ENCODE assay signal across 17 cellular contexts in genomic region chr4:139410312-139410711, GRCh38. TPM values are rescaled to one million over a fixed set of nuclear protein-coding genes. Genes with fewer than 3 reads are reported as not detected.
DNase-seq lines count a peak whose midpoint lies in the region; ATAC-seq and TF ChIP-seq lines count a peak whose summit lies in the region.
"Had no signal": no experiment of that assay in that cellular context is flagged by ENCODE, and none has a peak within 500 bp of the region (broad histone marks: within the 10 kb centered on the region; RNA-seq: fewer than 3 reads in every experiment).

No MANE protein-coding gene starts in this region.

- DNase-seq in activated T-cell treated with anti-CD3 and anti-CD28 coated beads, Interleukin-2, amount 50 U/mL, for 24 hours, result no peak
- no peak for DNase-seq in activated T-cell treated with anti-CD3 and anti-CD28 coated beads, Interleukin-2, amount 50 U/mL, for 1 hour
- no peak for DNase-seq in CD8-positive, alpha-beta T cell
- no peak for DNase-seq in WTC11 (ENCODE audit: low spot score)
- DNase-seq in progenitor cell of endocrine pancreas (ENCODE audit: low spot score, unreplicated experiment), result no peak
- no peak for DNase-seq in CD1c-positive myeloid dendritic cell (ENCODE audit: extremely low spot score)
- DNase-seq: 8988T, Caco-2, GM23248, HCEC 1CT, HFFc6, IMR-90, KG1 had no signal

- H3K36me3 ChIP-seq in CD8-positive, alpha-beta T cell (ENCODE audit: insufficient read depth, low read length), result no peaks in the 10 kb centered on the region

- intact Hi-C loops in CD8-positive, alpha-beta T cell (cut with DNase I, micrococcal nuclease), result loop anchor here in 1 of 2 experiments (10.0 kb wide), 1 partner anchor 244 kb away; no protein-coding TSS in a partner anchor

- H3K27me3 ChIP-seq in CD8-positive, alpha-beta T cell (ENCODE audit: insufficient read depth, low read length), result no peaks in the 10 kb centered on the region
- H3K27me3 ChIP-seq: BLaER1 had no signal

- H3K4me3 ChIP-seq in CD8-positive, alpha-beta T cell (ENCODE audit: low read depth, low read length), result no peak overlapping the region
- H3K4me3 ChIP-seq: BLaER1, GM23248 had no signal

- H3K9me3 Mint-ChIP-seq in activated T-cell treated with anti-CD3 and anti-CD28 coated beads, Interleukin-2, amount 50 U/mL, for 24 hours, result peaks cover 6% of the 10 kb centered on the region
- H3K9me3 Mint-ChIP-seq in CD8-positive, alpha-beta T cell, result peaks cover 4% of the 10 kb centered on the region
- H3K9me3 Mint-ChIP-seq in WTC11, result peaks cover 22% of the 10 kb centered on the region
- H3K9me3 Mint-ChIP-seq in progenitor cell of endocrine pancreas (ENCODE audit: low read depth), result peaks cover 14% of the 10 kb centered on the region

- CTCF ChIA-PET in CD8-positive, alpha-beta T cell (lab: Charles Lee), result no interaction called here
- CTCF ChIA-PET in WTC11 (lab: Charles Lee), result interaction anchor here (0.7 kb wide), 1 partner anchor 48 kb away, joined by 4 read pairs; no protein-coding TSS in a partner anchor

- TF ChIP-seq CTCF in CD8-positive, alpha-beta T cell (IDR thresholded peaks at IDR 0.05), result peak; percentile 18
- TF ChIP-seq CTCF in WTC11 (IDR thresholded peaks at IDR 0.05) (no peak), progenitor cell of endocrine pancreas (IDR thresholded peaks at IDR 0.05; ENCODE audit: unreplicated experiment) (no peak)

- H3K9me3 ChIP-seq in CD8-positive, alpha-beta T cell (ENCODE audit: low read length), result no peaks in the 10 kb centered on the region

- no peak overlapping the region for H3K4me3 Mint-ChIP-seq in activated T-cell treated with anti-CD3 and anti-CD28 coated beads, Interleukin-2, amount 50 U/mL, for 24 hours
- H3K4me3 Mint-ChIP-seq in CD8-positive, alpha-beta T cell, result no peak overlapping the region
- H3K4me3 Mint-ChIP-seq in WTC11 (no peak overlapping the region), progenitor cell of endocrine pancreas (ENCODE audit: low read depth) (no peak overlapping the region)
- H3K4me3 Mint-ChIP-seq: CD14-positive monocyte, HFFc6 had no signal

- no peaks in the 10 kb centered on the region for H3K4me1 ChIP-seq in CD8-positive, alpha-beta T cell (ENCODE audit: insufficient read depth, low read length)
- H3K4me1 ChIP-seq: BLaER1, Caco-2 had no signal

- POLR2A ChIA-PET in CD8-positive, alpha-beta T cell (lab: Charles Lee), result no interaction called here
- POLR2A ChIA-PET in WTC11 (lab: Charles Lee), result no interaction called here

- no peaks in the 10 kb centered on the region for H3K4me1 Mint-ChIP-seq in activated T-cell treated with anti-CD3 and anti-CD28 coated beads, Interleukin-2, amount 50 U/mL, for 24 hours (ENCODE audit: low read depth)
- H3K4me1 Mint-ChIP-seq in CD8-positive, alpha-beta T cell (ENCODE audit: low read depth), result no peaks in the 10 kb centered on the region
- H3K4me1 Mint-ChIP-seq in WTC11, result no peaks in the 10 kb centered on the region
- H3K4me1 Mint-ChIP-seq in progenitor cell of endocrine pancreas (ENCODE audit: low read depth), result no peaks in the 10 kb centered on the region

- peak overlapping the region; percentile 2 for H3K27ac Mint-ChIP-seq in activated T-cell treated with anti-CD3 and anti-CD28 coated beads, Interleukin-2, amount 50 U/mL, for 24 hours
- peak overlapping the region; percentile 14 for H3K27ac Mint-ChIP-seq in CD8-positive, alpha-beta T cell
- H3K27ac Mint-ChIP-seq in WTC11 (no peak overlapping the region), progenitor cell of endocrine pancreas (peak overlapping the region; percentile 45)
- H3K27ac Mint-ChIP-seq: HFFc6 had no signal

- ATAC-seq in CD8-positive, alpha-beta T cell, result no peak
- no peak for ATAC-seq in WTC11
- no peak for ATAC-seq in GM19023 (IDR thresholded peaks at IDR 0.05; ENCODE audit: unreplicated experiment)
- no peak for ATAC-seq in GM21367 (IDR thresholded peaks at IDR 0.05; ENCODE audit: unreplicated experiment)

- H3K27me3 Mint-ChIP-seq in activated T-cell treated with anti-CD3 and anti-CD28 coated beads, Interleukin-2, amount 50 U/mL, for 24 hours, result no peaks in the 10 kb centered on the region
- no peaks in the 10 kb centered on the region for H3K27me3 Mint-ChIP-seq in CD8-positive, alpha-beta T cell (ENCODE audit: low read depth)
- H3K27me3 Mint-ChIP-seq in WTC11 (ENCODE audit: low read depth), result no peaks in the 10 kb centered on the region; the same call in 1 of the 2 replicates
- no peaks in the 10 kb centered on the region for H3K27me3 Mint-ChIP-seq in progenitor cell of endocrine pancreas

- no peak overlapping the region for H3K27ac ChIP-seq in CD8-positive, alpha-beta T cell (ENCODE audit: low read depth, low read length)
- H3K27ac ChIP-seq: BLaER1, GM23248 had no signal

- peaks cover 52% of the 10 kb centered on the region for H3K36me3 Mint-ChIP-seq in activated T-cell treated with anti-CD3 and anti-CD28 coated beads, Interleukin-2, amount 50 U/mL, for 24 hours (ENCODE audit: low read depth)
- peaks cover 52% of the 10 kb centered on the region for H3K36me3 Mint-ChIP-seq in CD8-positive, alpha-beta T cell
- H3K36me3 Mint-ChIP-seq in WTC11 (peaks cover 19% of the 10 kb centered on the region), progenitor cell of endocrine pancreas (ENCODE audit: insufficient read depth) (peaks cover 39% of the 10 kb centered on the region)

TF ChIP-seq in WTC11, 78 proteins besides CTCF, POLR2A, EP300 and RAD21:
- TF ChIP-seq ZNF138 (CRISPR knock-in tag; conservative IDR thresholded peaks at IDR 0.05), result no peak
- no peak for TF ChIP-seq ZNF396 (CRISPR knock-in tag; IDR thresholded peaks at IDR 0.05; ENCODE audit: borderline replicate concordance)
- no peak for TF ChIP-seq ZNF423 (CRISPR knock-in tag; IDR thresholded peaks at IDR 0.05)
- TF ChIP-seq AR (CRISPR knock-in tag; IDR thresholded peaks at IDR 0.05), result no peak
- TF ChIP-seq ZNF121 (CRISPR knock-in tag; IDR thresholded peaks at IDR 0.05), result peak; percentile 37; the same call in 1 of the 2 replicates
- TF ChIP-seq FOXK1 (CRISPR knock-in tag; IDR thresholded peaks at IDR 0.05), result no peak
- TF ChIP-seq PRRX2 (CRISPR knock-in tag; IDR thresholded peaks at IDR 0.05), result no peak

RNA-seq across cellular contexts. Expression of gene RAB33B, which starts 43.6 kb away (rescaled TPM):
- total RNA-seq in CD8-positive, alpha-beta T cell, result 10 to 100 TPM; 20.6 to 22.0 TPM
- 5.7 to 7.5 TPM (median 6.5 TPM) in 3 replicates for total RNA-seq in WTC11 (2021)
- 14.2 and 14.4 TPM in 2 replicates for total RNA-seq in progenitor cell of endocrine pancreas
